32 cellular contexts compared by ENCODE assay signal in genomic region chr5:170252109-170252508, GRCh38. TPM values are rescaled to one million over a fixed set of nuclear protein-coding genes. Genes with fewer than 3 reads are reported as not detected.
DNase-seq lines count a peak whose midpoint lies in the region; ATAC-seq and TF ChIP-seq lines count a peak whose summit lies in the region.
"Had no signal": no experiment of that assay in that cellular context is flagged by ENCODE, and none has a peak within 500 bp of the region (broad histone marks: within the 10 kb centered on the region; RNA-seq: fewer than 3 reads in every experiment).

No MANE protein-coding gene starts in this region.

- peak overlapping the region; percentile 30 for H3K27ac Mint-ChIP-seq in activated CD4-positive, alpha-beta memory T cell treated with anti-CD3 and anti-CD28 coated beads for 36 hours
- H3K27ac Mint-ChIP-seq in activated CD4-positive, alpha-beta memory T cell treated with anti-CD3 and anti-CD28 coated beads, Interleukin-2, amount 10 ng/mL, durations not matched to agents 7 days and 5 days = no peak overlapping the region
- peak overlapping the region; percentile 96 for H3K27ac Mint-ChIP-seq in CD4-positive, alpha-beta T cell
- no peak overlapping the region for H3K27ac Mint-ChIP-seq in T-helper 2 cell treated with Interferon-gamma antibody and Interleukin-4, amounts not matched to agents 5 μg/mL and 100 μg/mL, for 36 hours
- H3K27ac Mint-ChIP-seq: stimulated activated naive B cell treated with anti-CD40 and anti-IgM and Interleukin-4, amounts not matched to agents 10 μg/mL and 1 μg/mL and 100 μg/mL, for 72 hours had no signal

- H3K9me3 ChIP-seq in CD4-positive, alpha-beta T cell (ENCODE audit: control insufficient read depth, low read length) = no peaks in the 10 kb centered on the region
- H3K9me3 ChIP-seq in OCI-LY3 (ENCODE audit: insufficient read depth, low read length) = no peaks in the 10 kb centered on the region
- no peaks in the 10 kb centered on the region for H3K9me3 ChIP-seq in iPS-18a (ENCODE audit: control insufficient read depth, low read depth, low read length)
- H3K9me3 ChIP-seq: adrenal gland, left ventricle myocardium inferior, pancreas had no signal

- POLR2A ChIA-PET in activated CD4-positive, alpha-beta memory T cell treated with anti-CD3 and anti-CD28 coated beads for 36 hours (lab: Charles Lee) = interaction anchor here (0.6 kb wide), 1 partner anchor 211 kb away, joined by 4 read pairs; no protein-coding TSS in a partner anchor
- POLR2A ChIA-PET in activated CD4-positive, alpha-beta memory T cell treated with anti-CD3 and anti-CD28 coated beads, Interleukin-2, amount 10 ng/mL, durations not matched to agents 7 days and 5 days (lab: Charles Lee) = interaction anchor here (0.7 to 3.1 kb wide), 4 partner anchors 24 to 82 kb away, joined by 3 to 8 read pairs (median 3); no protein-coding TSS in a partner anchor
- POLR2A ChIA-PET in CD4-positive, alpha-beta T cell (lab: Charles Lee) = interaction anchor here (0.6 to 2.6 kb wide), 5 partner anchors 10 to 51 kb away, joined by 3 to 11 read pairs (median 3); no protein-coding TSS in a partner anchor

- peak overlapping the region; percentile 26 for H3K4me3 ChIP-seq in OCI-LY3 (ENCODE audit: low read length)
- peak overlapping the region; percentile 20 for H3K4me3 ChIP-seq in iPS-18a (ENCODE audit: low read length)
- H3K4me3 ChIP-seq: adrenal gland, left ventricle myocardium inferior, pancreas had no signal

- no peak overlapping the region for H3K27ac ChIP-seq in CD4-positive, alpha-beta T cell (ENCODE audit: low read depth, low read length)
- H3K27ac ChIP-seq in OCI-LY3 (ENCODE audit: low read length) (no peak overlapping the region), iPS-18a (ENCODE audit: low read length) (no peak overlapping the region)
- H3K27ac ChIP-seq: adrenal gland, left ventricle myocardium inferior, pancreas had no signal

- TF ChIP-seq CTCF in CD4-positive, alpha-beta T cell (IDR thresholded peaks at IDR 0.05) = no peak
- TF ChIP-seq CTCF in OCI-LY3 (IDR thresholded peaks at IDR 0.05; ENCODE audit: low read depth, low read length) = no peak

- H3K36me3 Mint-ChIP-seq in activated CD4-positive, alpha-beta memory T cell treated with anti-CD3 and anti-CD28 coated beads for 36 hours = peaks cover 91% of the 10 kb centered on the region
- peaks cover 96% of the 10 kb centered on the region for H3K36me3 Mint-ChIP-seq in activated CD4-positive, alpha-beta memory T cell treated with anti-CD3 and anti-CD28 coated beads, Interleukin-2, amount 10 ng/mL, durations not matched to agents 7 days and 5 days (ENCODE audit: low read depth)
- H3K36me3 Mint-ChIP-seq in CD4-positive, alpha-beta T cell (ENCODE audit: low read depth) = peaks cover 100% of the 10 kb centered on the region
- peaks cover 93% of the 10 kb centered on the region for H3K36me3 Mint-ChIP-seq in T-helper 2 cell treated with Interferon-gamma antibody and Interleukin-4, amounts not matched to agents 5 μg/mL and 100 μg/mL, for 36 hours (ENCODE audit: low read depth)

- no peak overlapping the region for H3K4me3 Mint-ChIP-seq in activated CD4-positive, alpha-beta memory T cell treated with anti-CD3 and anti-CD28 coated beads for 36 hours
- no peak overlapping the region for H3K4me3 Mint-ChIP-seq in activated CD4-positive, alpha-beta memory T cell treated with anti-CD3 and anti-CD28 coated beads, Interleukin-2, amount 10 ng/mL, durations not matched to agents 7 days and 5 days
- H3K4me3 Mint-ChIP-seq in CD4-positive, alpha-beta T cell = no peak overlapping the region
- H3K4me3 Mint-ChIP-seq in T-helper 2 cell treated with Interferon-gamma antibody and Interleukin-4, amounts not matched to agents 5 μg/mL and 100 μg/mL, for 36 hours = no peak overlapping the region
- H3K4me3 Mint-ChIP-seq: CD14-positive monocyte; central memory CD8-positive, alpha-beta T cell; effector memory CD8-positive, alpha-beta T cell; neural crest cell; stimulated activated naive B cell treated with anti-CD40 and anti-IgM and Interleukin-4, amounts not matched to agents 10 μg/mL and 1 μg/mL and 100 μg/mL, for 72 hours had no signal

- ATAC-seq in CD4-positive, alpha-beta T cell (ENCODE audit: poor library complexity) = no peak
- ATAC-seq in GM21515 (IDR thresholded peaks at IDR 0.05; ENCODE audit: unreplicated experiment) (no peak), HG03175 (IDR thresholded peaks at IDR 0.05; ENCODE audit: unreplicated experiment) (no peak)
- ATAC-seq: effector memory CD8-positive, alpha-beta T cell; pancreas; stimulated activated naive B cell treated with anti-CD40 and anti-IgM and Interleukin-4, amounts not matched to agents 10 μg/mL and 1 μg/mL and 100 μg/mL, for 72 hours had no signal

- H3K27me3 Mint-ChIP-seq in activated CD4-positive, alpha-beta memory T cell treated with anti-CD3 and anti-CD28 coated beads for 36 hours = no peaks in the 10 kb centered on the region
- no peaks in the 10 kb centered on the region for H3K27me3 Mint-ChIP-seq in activated CD4-positive, alpha-beta memory T cell treated with anti-CD3 and anti-CD28 coated beads, Interleukin-2, amount 10 ng/mL, durations not matched to agents 7 days and 5 days
- no peaks in the 10 kb centered on the region for H3K27me3 Mint-ChIP-seq in CD4-positive, alpha-beta T cell
- H3K27me3 Mint-ChIP-seq in T-helper 2 cell treated with Interferon-gamma antibody and Interleukin-4, amounts not matched to agents 5 μg/mL and 100 μg/mL, for 36 hours (ENCODE audit: low read depth) = no peaks in the 10 kb centered on the region
- H3K27me3 Mint-ChIP-seq: central memory CD8-positive, alpha-beta T cell; effector memory CD8-positive, alpha-beta T cell; stimulated activated naive B cell treated with anti-CD40 and anti-IgM and Interleukin-4, amounts not matched to agents 10 μg/mL and 1 μg/mL and 100 μg/mL, for 72 hours had no signal

- CTCF ChIA-PET in activated CD4-positive, alpha-beta memory T cell treated with anti-CD3 and anti-CD28 coated beads for 36 hours (lab: Charles Lee) = interaction anchor here (0.7 to 3.2 kb wide), 5 partner anchors 11 to 159 kb away, joined by 3 to 15 read pairs (median 3); no protein-coding TSS in a partner anchor
- CTCF ChIA-PET in activated CD4-positive, alpha-beta memory T cell treated with anti-CD3 and anti-CD28 coated beads, Interleukin-2, amount 10 ng/mL, durations not matched to agents 7 days and 5 days (lab: Charles Lee) = interaction anchor here (0.8 to 2.1 kb wide), 4 partner anchors 10 to 87 kb away, joined by 3 to 8 read pairs (median 4); no protein-coding TSS in a partner anchor
- CTCF ChIA-PET in CD4-positive, alpha-beta T cell (lab: Charles Lee) = interaction anchor here (0.8 to 1.6 kb wide), 3 partner anchors 10 to 15 kb away, joined by 3 to 6 read pairs (median 3); no protein-coding TSS in a partner anchor

- peaks cover 64% of the 10 kb centered on the region for H3K4me1 Mint-ChIP-seq in activated CD4-positive, alpha-beta memory T cell treated with anti-CD3 and anti-CD28 coated beads for 36 hours (ENCODE audit: low read depth)
- H3K4me1 Mint-ChIP-seq in activated CD4-positive, alpha-beta memory T cell treated with anti-CD3 and anti-CD28 coated beads, Interleukin-2, amount 10 ng/mL, durations not matched to agents 7 days and 5 days = peaks cover 59% of the 10 kb centered on the region
- H3K4me1 Mint-ChIP-seq in CD4-positive, alpha-beta T cell (ENCODE audit: low read depth) = peaks cover 54% of the 10 kb centered on the region
- peaks cover 38% of the 10 kb centered on the region for H3K4me1 Mint-ChIP-seq in T-helper 2 cell treated with Interferon-gamma antibody and Interleukin-4, amounts not matched to agents 5 μg/mL and 100 μg/mL, for 36 hours (ENCODE audit: low read depth)
- H3K4me1 Mint-ChIP-seq: stimulated activated naive B cell treated with anti-CD40 and anti-IgM and Interleukin-4, amounts not matched to agents 10 μg/mL and 1 μg/mL and 100 μg/mL, for 72 hours had no signal

- H3K4me1 ChIP-seq in OCI-LY3 (ENCODE audit: low read length) (peaks cover 71% of the 10 kb centered on the region), iPS-18a (ENCODE audit: control insufficient read depth, low read depth, low read length) (peaks cover 39% of the 10 kb centered on the region)
- H3K4me1 ChIP-seq: pancreas had no signal

- no peaks in the 10 kb centered on the region for H3K27me3 ChIP-seq in CD4-positive, alpha-beta T cell (ENCODE audit: control insufficient read depth, insufficient read depth, low read length)
- H3K27me3 ChIP-seq in OCI-LY3 (ENCODE audit: low read depth, low read length) = peaks cover 63% of the 10 kb centered on the region
- no peaks in the 10 kb centered on the region for H3K27me3 ChIP-seq in iPS-18a (ENCODE audit: control insufficient read depth, insufficient read depth, low read length)
- H3K27me3 ChIP-seq: adrenal gland had no signal

- no peak for DNase-seq in activated CD4-positive, alpha-beta memory T cell treated with anti-CD3 and anti-CD28 coated beads for 36 hours
- DNase-seq in activated CD4-positive, alpha-beta memory T cell treated with anti-CD3 and anti-CD28 coated beads, Interleukin-2, amount 10 ng/mL, durations not matched to agents 7 days and 5 days = no peak
- no peak for DNase-seq in CD4-positive, alpha-beta T cell
- no peak for DNase-seq in T-helper 2 cell treated with Interferon-gamma antibody and Interleukin-4, amounts not matched to agents 5 μg/mL and 100 μg/mL, for 36 hours (ENCODE audit: low spot score)
- DNase-seq: activated CD4-positive, CD25-positive, alpha-beta regulatory T cell; activated CD8-positive, alpha-beta memory T cell treated with anti-CD3 and anti-CD28 coated beads, Interleukin-2, amount 50 U/mL, for 48 hours; activated effector memory CD4-positive, alpha-beta T cell treated with Interleukin-2 at 50 U/mL for 16 hours; adrenal gland; effector memory CD8-positive, alpha-beta T cell; erythroblast; glutamatergic neuron; H7; Kasumi-1; left ventricle myocardium inferior; mesenchymal stem cell; NCI-H1436 treated with DMSO at 0.1 percent for 48 hours; NCI-H2081 treated with DMSO at 0.1 percent for 48 hours; NCI-H2227 treated with DMSO at 0.1 percent for 48 hours; NCI-H82; pancreas; SHP77 treated with DMSO at 0.1 percent for 48 hours; stimulated activated naive B cell treated with anti-CD40 and anti-IgM and Interleukin-4, amounts not matched to agents 10 μg/mL and 1 μg/mL and 100 μg/mL, for 72 hours had no signal

- no peaks in the 10 kb centered on the region for H3K36me3 ChIP-seq in OCI-LY3 (replicated peaks; ENCODE audit: low read depth, low read length)
- H3K36me3 ChIP-seq in iPS-18a (ENCODE audit: control insufficient read depth, low read depth, low read length) = no peaks in the 10 kb centered on the region
- H3K36me3 ChIP-seq: left ventricle myocardium inferior, pancreas had no signal

- H4K20me1 ChIP-seq in OCI-LY3 (ENCODE audit: insufficient read depth, low read length) = no peaks in the 10 kb centered on the region

- H3K79me2 ChIP-seq in OCI-LY3 (ENCODE audit: low read length) = no peaks in the 10 kb centered on the region

- H3K4me2 ChIP-seq in OCI-LY3 (ENCODE audit: low read length) = peak overlapping the region; percentile 53

- H3K9ac ChIP-seq in OCI-LY3 (ENCODE audit: low read length) = no peak overlapping the region
- no peak overlapping the region for H3K9ac ChIP-seq in iPS-18a (ENCODE audit: low read length)

- no peaks in the 10 kb centered on the region for H3K9me3 Mint-ChIP-seq in activated CD4-positive, alpha-beta memory T cell treated with anti-CD3 and anti-CD28 coated beads for 36 hours
- H3K9me3 Mint-ChIP-seq in activated CD4-positive, alpha-beta memory T cell treated with anti-CD3 and anti-CD28 coated beads, Interleukin-2, amount 10 ng/mL, durations not matched to agents 7 days and 5 days = no peaks in the 10 kb centered on the region
- H3K9me3 Mint-ChIP-seq in CD4-positive, alpha-beta T cell = no peaks in the 10 kb centered on the region
- peaks cover 3% of the 10 kb centered on the region for H3K9me3 Mint-ChIP-seq in T-helper 2 cell treated with Interferon-gamma antibody and Interleukin-4, amounts not matched to agents 5 μg/mL and 100 μg/mL, for 36 hours
- H3K9me3 Mint-ChIP-seq: central memory CD8-positive, alpha-beta T cell; effector memory CD8-positive, alpha-beta T cell; neural crest cell; stimulated activated naive B cell treated with anti-CD40 and anti-IgM and Interleukin-4, amounts not matched to agents 10 μg/mL and 1 μg/mL and 100 μg/mL, for 72 hours had no signal

- intact Hi-C loops in activated CD4-positive, alpha-beta memory T cell treated with anti-CD3 and anti-CD28 coated beads for 36 hours (cut with micrococcal nuclease) = loop anchor here (2.0 kb wide), 1 partner anchor 15 kb away; no protein-coding TSS in a partner anchor
- intact Hi-C loops in CD4-positive, alpha-beta T cell (cut with DNase I, micrococcal nuclease) = no loop called here

- H2AFZ ChIP-seq in OCI-LY3 (ENCODE audit: low read depth, low read length) = no peak overlapping the region

RNA-seq across cellular contexts. Expression of gene C5orf58, which starts 19.3 kb away (rescaled TPM):
- total RNA-seq in activated CD4-positive, alpha-beta memory T cell treated with anti-CD3 and anti-CD28 coated beads for 36 hours = not detected
- not detected for total RNA-seq in activated CD4-positive, alpha-beta memory T cell treated with anti-CD3 and anti-CD28 coated beads, Interleukin-2, amount 10 ng/mL, durations not matched to agents 7 days and 5 days
- total RNA-seq in CD4-positive, alpha-beta T cell = not detected
- total RNA-seq: neural crest cell, pancreas, renal cortical epithelial cell, temporal lobe, urinary bladder had no signal

RNA-seq across cellular contexts. Expression of gene LCP2, which starts 45.5 kb away (rescaled TPM):
- total RNA-seq in activated CD4-positive, alpha-beta memory T cell treated with anti-CD3 and anti-CD28 coated beads for 36 hours = 100 to 1,000 TPM; 212 to 213 TPM
- total RNA-seq in activated CD4-positive, alpha-beta memory T cell treated with anti-CD3 and anti-CD28 coated beads, Interleukin-2, amount 10 ng/mL, durations not matched to agents 7 days and 5 days = 100 to 1,000 TPM; 304 to 313 TPM
- total RNA-seq in CD4-positive, alpha-beta T cell = 100 to 1,000 TPM; 154 to 155 TPM
- total RNA-seq: neural crest cell, renal cortical epithelial cell had no signal

Comparison
In these comparisons a context has a peak if more than half of its experiments do, and no peak if none do; other contexts are left out.
1. H3K27ac Mint-ChIP-seq: peak in activated CD4-positive, alpha-beta memory T cell treated with anti-CD3 and anti-CD28 coated beads for 36 hours (single experiment) and CD4-positive, alpha-beta T cell (single experiment); none in activated CD4-positive, alpha-beta memory T cell treated with anti-CD3 and anti-CD28 coated beads, Interleukin-2, amount 10 ng/mL, durations not matched to agents 7 days and 5 days (single experiment) and T-helper 2 cell treated with Interferon-gamma antibody and Interleukin-4, amounts not matched to agents 5 μg/mL and 100 μg/mL, for 36 hours (single experiment).